ENCODE assay signal across 30 cellular contexts in genomic region chrX:101190736-101191135, GRCh38. TPM values are rescaled to one million over a fixed set of nuclear protein-coding genes. Genes with fewer than 3 reads are reported as not detected.
DNase-seq lines count a peak whose midpoint lies in the region; ATAC-seq, FAIRE-seq and TF ChIP-seq lines count a peak whose summit lies in the region.
"Had no signal": no experiment of that assay in that cellular context is flagged by ENCODE, and none has a peak within 500 bp of the region (broad histone marks: within the 10 kb centered on the region; RNA-seq: fewer than 3 reads in every experiment).

No MANE protein-coding gene starts in this region.

- no peak overlapping the region for H4K8ac ChIP-seq in neuronal stem cell (ENCODE audit: low read depth, low read length)

- no TSS peak for BruUV-seq in K562 (replicated peaks; lab: Mats Ljungman, UMichigan)

- H3K23ac ChIP-seq in neuronal stem cell (ENCODE audit: low read depth, low read length, poor library complexity): no peak overlapping the region

- peaks cover 0 to 6% of the 10 kb centered on the region in 2 experiments; a peak in 3 of 5 replicates for H3K4me1 ChIP-seq in K562 (replicated peaks in 1 of 2; ENCODE audit: control insufficient read depth in 2 of 2, insufficient read depth in 2 of 2, low read length in 2 of 2)
- no peaks in the 10 kb centered on the region for H3K4me1 ChIP-seq in iPS-15b (ENCODE audit: control insufficient read depth, insufficient read depth, low read length)
- peaks cover 3% of the 10 kb centered on the region for H3K4me1 ChIP-seq in rectal smooth muscle tissue (ENCODE audit: control insufficient read depth, insufficient read depth, low read length)
- peaks cover 0 to 2% of the 10 kb centered on the region in 2 donors for H3K4me1 ChIP-seq in neuronal stem cell (ENCODE audit: control insufficient read depth in 2 of 2, insufficient read depth in 1 of 2, low read depth in 1 of 2, low read length in 2 of 2)
- H3K4me1 ChIP-seq: BE2C, prostate gland, thyroid gland had no signal

- POLR2A ChIA-PET in K562 (lab: Yijun Ruan, JAX): no interaction called here

- no peak overlapping the region for H3K14ac ChIP-seq in neuronal stem cell (ENCODE audit: low read length)

- TF ChIP-seq RAD21 in K562 (CRISPR knock-in tag; conservative IDR thresholded peaks at IDR 0.05 in 1 of 2, IDR thresholded peaks at IDR 0.05 in 1 of 2): no peak

- no peak overlapping the region for H2BK120ac ChIP-seq in neuronal stem cell (ENCODE audit: low read depth, low read length)

- no peak overlapping the region for H2BK12ac ChIP-seq in neuronal stem cell (ENCODE audit: low read length)

- H2BK15ac ChIP-seq in neuronal stem cell (ENCODE audit: low read length): no peak overlapping the region

- no peak for ATAC-seq in K562
- ATAC-seq: HCT116; stimulated activated naive CD8-positive, alpha-beta T cell treated with anti-CD3 and anti-CD28 coated beads, Interleukin-15, amount 100 ng/mL, for 72 hours had no signal

- DNase-seq in EH (ENCODE audit: low read depth) (peak; percentile 75), K562 (ENCODE audit: extremely low read depth in 1 of 4, low spot score in 3 of 4) (no peak), neuronal stem cell (ENCODE audit: low spot score) (no peak), AG20443 (ENCODE audit: low spot score) (no peak), dorsolateral prefrontal cortex (no peak)
- DNase-seq in activated CD8-positive, alpha-beta memory T cell treated with anti-CD3 and anti-CD28 coated beads for 24 hours: no peak
- DNase-seq: activated CD4-positive, alpha-beta memory T cell treated with anti-CD3 and anti-CD28 coated beads for 36 hours; activated CD4-positive, CD25-positive, alpha-beta regulatory T cell treated with anti-CD3 and anti-CD28 coated beads, Interleukin-2, amount 50 U/mL, for 72 hours; activated CD8-positive, alpha-beta memory T cell treated with anti-CD3 and anti-CD28 coated beads, Interleukin-2, amount 50 U/mL, for 48 hours; BE2C; CD8-positive, alpha-beta memory T cell; DMS 273 treated with DMSO at 0.1 percent for 48 hours; Kasumi-1; kidney glomerular epithelial cell; MV-4-11; NCI-H146; NCI-H446; NCI-H774; RPMI8226; stimulated activated naive CD8-positive, alpha-beta T cell treated with anti-CD3 and anti-CD28 coated beads, Interleukin-15, amount 100 ng/mL, for 72 hours; thyroid gland had no signal

- no peak for TF ChIP-seq POLR2A in K562 (conservative IDR thresholded peaks at IDR 0.05)

- no peak overlapping the region for H4K91ac ChIP-seq in neuronal stem cell (ENCODE audit: low read depth, low read length, poor library complexity)

- CTCF ChIA-PET in K562 (lab: Yijun Ruan, JAX; ENCODE audit: low intra/inter-chr PET ratio): no interaction called here

- no peaks in the 10 kb centered on the region for H3K79me1 ChIP-seq in neuronal stem cell (ENCODE audit: low read depth, low read length)

- H3K27ac ChIP-seq in K562 (ENCODE audit: extremely low read depth, low read depth, low read length) (peak overlapping the region; percentile 68; the same call in 1 of the 3 replicates), rectal smooth muscle tissue (ENCODE audit: low read depth, low read length) (peak overlapping the region; percentile 68), neuronal stem cell (replicated peaks; ENCODE audit: low read length) (no peak overlapping the region), dorsolateral prefrontal cortex (no peak overlapping the region)
- H3K27ac ChIP-seq: cardiac muscle cell, prostate gland, thyroid gland had no signal

- H3K27me3 ChIP-seq in K562 (ENCODE audit: control insufficient read depth in 2 of 2, insufficient read depth in 2 of 2, low read length in 2 of 2): no peaks in the 10 kb centered on the region
- H3K27me3 ChIP-seq in iPS-15b (ENCODE audit: control insufficient read depth, insufficient read depth, low read length): peaks cover 14% of the 10 kb centered on the region
- H3K27me3 ChIP-seq in rectal smooth muscle tissue (ENCODE audit: control insufficient read depth, insufficient read depth, low read length): no peaks in the 10 kb centered on the region
- H3K27me3 ChIP-seq in neuronal stem cell (ENCODE audit: control insufficient read depth in 3 of 3, insufficient read depth in 3 of 3, low read depth in 1 of 3, low read length in 3 of 3): no peaks in the 10 kb centered on the region
- peaks cover 0 to 74% (median 27%) of the 10 kb centered on the region in 45 donors for H3K27me3 ChIP-seq in dorsolateral prefrontal cortex
- H3K27me3 ChIP-seq: BE2C, cardiac muscle cell, thyroid gland had no signal

- H3K9me3 ChIP-seq in K562 (replicated peaks; ENCODE audit: control insufficient read depth, insufficient read depth, low read depth, low read length) (peaks cover 2% of the 10 kb centered on the region; the same call in 1 of the 2 replicates), iPS-15b (ENCODE audit: control insufficient read depth, insufficient read depth, low read length) (no peaks in the 10 kb centered on the region), neuronal stem cell (replicated peaks in 1 of 2; ENCODE audit: control insufficient read depth in 2 of 2, insufficient read depth in 1 of 2, low read depth in 1 of 2, low read length in 2 of 2) (no peaks in the 10 kb centered on the region)
- H3K9me3 ChIP-seq: BE2C, prostate gland, thyroid gland had no signal

- H4K20me1 ChIP-seq in K562 (replicated peaks; ENCODE audit: control insufficient read depth, insufficient read depth, low read length): no peaks in the 10 kb centered on the region

- WGBS in K562 (ENCODE audit: insufficient coverage, low coverage, missing lambda C conversion rate): 90% methylated on average over 1 of the region's 1 CpG
- WGBS in neuronal stem cell (ENCODE audit: extremely low coverage in 2 of 2, insufficient read length in 2 of 2, insufficient replicate concordance in 1 of 2), 2 donors: no CpG with 5 or more reads among the region's 1 CpG

- H3K4ac ChIP-seq in neuronal stem cell (ENCODE audit: low read length): no peak overlapping the region

- H3K4me3 ChIP-seq in K562: peak overlapping the region; percentile 27; the same call in 1 of the 2 replicates
- peak overlapping the region; percentile 41 for H3K4me3 ChIP-seq in iPS-15b (ENCODE audit: low read depth, low read length)
- no peak overlapping the region for H3K4me3 ChIP-seq in rectal smooth muscle tissue (ENCODE audit: low read length)
- no peak overlapping the region for H3K4me3 ChIP-seq in neuronal stem cell (ENCODE audit: low read length in 2 of 2)
- no peak overlapping the region for H3K4me3 ChIP-seq in dorsolateral prefrontal cortex
- H3K4me3 ChIP-seq: cardiac muscle cell, lung, thyroid gland had no signal

- H3K9me1 ChIP-seq in K562 (ENCODE audit: control insufficient read depth, insufficient read depth, low read length): no peaks in the 10 kb centered on the region

- peak overlapping the region; percentile 73 for H3K4me2 ChIP-seq in K562 (ENCODE audit: insufficient read depth, low read length)
- no peak overlapping the region for H3K4me2 ChIP-seq in neuronal stem cell (ENCODE audit: insufficient read depth, low read length, poor library complexity, severe bottlenecking)

- H2BK5ac ChIP-seq in neuronal stem cell (ENCODE audit: low read length): no peak overlapping the region

- TF ChIP-seq EP300 in K562 (IDR thresholded peaks at IDR 0.05; ENCODE audit: low read length): no peak

- peak overlapping the region in 1 of 2 experiments; percentile 49; a peak in 1 of 4 replicates for H3K9ac ChIP-seq in K562 (ENCODE audit: insufficient read depth in 1 of 2, low read depth in 2 of 2, low read length in 2 of 2)
- H3K9ac ChIP-seq in iPS-15b (ENCODE audit: low read depth, low read length): no peak overlapping the region
- no peak overlapping the region for H3K9ac ChIP-seq in rectal smooth muscle tissue (ENCODE audit: low read length)
- no peak overlapping the region for H3K9ac ChIP-seq in neuronal stem cell (ENCODE audit: low read depth, low read length, poor library complexity)

- H2AFZ ChIP-seq in K562 (ENCODE audit: low read depth, low read length): peak overlapping the region; percentile 96
- H2AFZ ChIP-seq in neuronal stem cell (ENCODE audit: low read length): no peak overlapping the region

- H3K18ac ChIP-seq in neuronal stem cell (ENCODE audit: low read length): no peak overlapping the region

- in situ Hi-C loops in K562 (cut with MboI): loop anchor here (25.0 kb wide), 1 partner anchor 503 kb away; no protein-coding TSS in a partner anchor

- H2AK5ac ChIP-seq in neuronal stem cell (ENCODE audit: low read depth, low read length): no peak overlapping the region

- no peaks in the 10 kb centered on the region for H3K79me2 ChIP-seq in K562 (ENCODE audit: control insufficient read depth, insufficient read depth, low read length)

- TF ChIP-seq CTCF in K562 (IDR thresholded peaks at IDR 0.05 in 2 of 3, conservative IDR thresholded peaks at IDR 0.05 in 1 of 3; ENCODE audit: insufficient read depth in 2 of 3, low read depth in 1 of 3, low read length in 3 of 3) (no peak), dorsolateral prefrontal cortex (IDR thresholded peaks at IDR 0.05 in 54 of 56, conservative IDR thresholded peaks at IDR 0.05 in 2 of 56; ENCODE audit: low read depth in 1 of 56, partially characterized antibody in 56 of 56) (no peak)

- H3K36me3 ChIP-seq in K562 (ENCODE audit: control insufficient read depth, insufficient read depth, low read length): no peaks in the 10 kb centered on the region
- H3K36me3 ChIP-seq in iPS-15b (ENCODE audit: control insufficient read depth, insufficient read depth, low read length): no peaks in the 10 kb centered on the region
- no peaks in the 10 kb centered on the region for H3K36me3 ChIP-seq in rectal smooth muscle tissue (ENCODE audit: control insufficient read depth, insufficient read depth, low read length)
- no peaks in the 10 kb centered on the region for H3K36me3 ChIP-seq in neuronal stem cell (replicated peaks in 1 of 2; ENCODE audit: control insufficient read depth in 2 of 2, insufficient read depth in 2 of 2, low read length in 2 of 2)
- H3K36me3 ChIP-seq: BE2C, cardiac muscle cell, prostate gland, thyroid gland had no signal

- no peak for FAIRE-seq in K562 (lab: Jason Lieb, UNC)
- FAIRE-seq: A204.1, HTR-8/SVneo, TTC549 had no signal

- intact Hi-C loops in K562 (cut with micrococcal nuclease) (loop anchor here (5.0 kb wide), 1 partner anchor 93 kb away; the partner anchor contains the start of gene CENPI), dorsolateral prefrontal cortex (cut with DNase I) (no loop called here)

RNA-seq across cellular contexts. Expression of gene DRP2, which starts 28.9 kb away (rescaled TPM):
- 0.56 and 0.58 TPM in 2 replicates for total RNA-seq in K562 (2011; cell fraction: chromatin; rRNA removed; ENCODE audit: low replicate concordance)
- 0.26 and 0.33 TPM in 2 replicates for total RNA-seq in K562 (2011; cell fraction: nucleolus; rRNA removed)
- total RNA-seq in K562 (2011; cell fraction: nucleoplasm; rRNA removed): 0.44 and 0.76 TPM in 2 replicates
- 0.16 and 0.23 TPM in 2 replicates for total RNA-seq in K562 (2014; rRNA removed)
- total RNA-seq in K562 (2014; rRNA removed; fragmentation: Illumina TruSeq; extraction: Trizol): 0.13 and 0.15 TPM in 2 replicates
- total RNA-seq in K562 (2015; rRNA removed; fragmentation: Illumina TruSeq; extraction: Trizol): 0.18 and 0.26 TPM in 2 replicates
- 0.09 and 0.25 TPM in 2 replicates for total RNA-seq in K562 (2021)
- polyA plus RNA-seq in K562 (2011; rRNA removed): 0.18 and 0.23 TPM in 2 replicates
- polyA plus RNA-seq in K562 (2011; cell fraction: cytosol; rRNA removed): 0.07 and 0.13 TPM in 2 replicates
- 0.94 and 1.1 TPM in 2 replicates for polyA plus RNA-seq in K562 (2011; cell fraction: nucleus; rRNA removed)
- 0.14 and 0.29 TPM in 2 replicates for polyA plus RNA-seq in K562 (2012)
- polyA plus RNA-seq in K562 (2014; fragmentation: Illumina TruSeq; extraction: Trizol): 0.12 and 0.30 TPM in 2 replicates
- under 1 TPM; 0.01 to 0.06 TPM for polyA plus RNA-seq in K562 (2014; fragmentation: Nextera tagmentation; extraction: Ambion mirVana)
- 0.12 TPM in 2 replicates for polyA plus RNA-seq in K562 (2014; rRNA removed)
- 0.14 and 0.18 TPM in 2 replicates for polyA minus RNA-seq in K562 (2011; rRNA and poly(A)+ RNA removed)
- not detected in 2 replicates for polyA minus RNA-seq in K562 (2011; cell fraction: cytosol; rRNA and poly(A)+ RNA removed)
- polyA minus RNA-seq in K562 (2011; cell fraction: nucleus; rRNA and poly(A)+ RNA removed): 0.40 and 0.44 TPM in 2 replicates
- polyA plus RNA-seq in neuronal stem cell (2013, experiment 1 of 2): 1.2 TPM
- polyA plus RNA-seq in neuronal stem cell (2013, experiment 2 of 2): 1.4 TPM
- 10 to 100 TPM; 12.3 to 51.7 (median 33.3) TPM for total RNA-seq in dorsolateral prefrontal cortex
- total RNA-seq: thyroid gland had no signal
- polyA plus RNA-seq: CD8-positive, alpha-beta memory T cell had no signal

Comparison
In these comparisons a context has a peak if more than half of its experiments do, and no peak if none do; other contexts are left out.
1. H3K27ac ChIP-seq: peak in K562 (single experiment) and rectal smooth muscle tissue (single experiment); none in neuronal stem cell (single experiment) and dorsolateral prefrontal cortex (0 of 59).
2. H3K4me3 ChIP-seq: peak in K562 (single experiment) and iPS-15b (single experiment); none in rectal smooth muscle tissue (single experiment), neuronal stem cell (0 of 2) and dorsolateral prefrontal cortex (0 of 59).
3. RNA of gene DRP2, which starts 28.9 kb away (total RNA-seq): 12.3 to 51.7 TPM in dorsolateral prefrontal cortex; 0.09 to 0.76 TPM in K562; every median in the first group is over 4 times any median in the second.